ENCODE assay signal across 1 cellular context in the genomic region with DNA sequence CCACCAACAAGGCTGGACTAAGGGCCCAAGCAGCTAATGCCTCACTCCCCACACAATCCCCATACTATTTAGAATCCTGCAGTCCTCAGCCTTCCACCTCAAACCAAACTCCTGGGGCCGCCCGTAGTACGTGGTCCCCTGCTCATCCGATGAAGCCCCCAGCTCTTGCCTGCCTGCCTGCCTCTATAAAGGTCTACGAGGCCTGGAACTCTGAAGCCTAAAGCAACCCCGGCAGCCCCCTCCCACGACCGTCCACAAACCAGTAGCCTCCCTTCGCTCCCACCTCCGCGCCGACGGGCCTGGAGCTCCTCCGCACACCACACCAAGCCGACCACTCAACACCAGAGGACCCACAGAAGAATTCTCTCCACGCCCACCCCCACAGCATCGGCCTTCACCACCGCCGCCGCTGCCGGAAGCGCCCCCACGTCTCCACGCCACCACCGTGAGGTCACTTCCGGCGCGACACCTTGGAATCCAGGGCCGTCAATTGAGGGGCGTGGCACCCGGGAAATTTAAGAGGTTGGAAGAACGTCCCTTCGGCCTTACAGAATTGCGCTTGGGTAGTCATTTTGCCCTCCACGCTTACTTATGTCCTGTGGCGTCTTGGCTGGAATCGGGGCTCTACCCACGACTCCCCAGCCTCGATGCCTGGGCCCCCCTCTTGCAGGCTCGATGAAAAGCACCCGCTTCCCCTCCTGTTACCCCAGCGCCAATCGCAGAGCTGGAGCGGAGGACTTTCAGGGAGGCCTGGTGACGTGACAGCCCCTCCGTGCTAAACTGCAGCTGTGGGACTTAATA.
TF ChIP-seq lines count a peak whose summit lies in the region.

A gene with protein sequence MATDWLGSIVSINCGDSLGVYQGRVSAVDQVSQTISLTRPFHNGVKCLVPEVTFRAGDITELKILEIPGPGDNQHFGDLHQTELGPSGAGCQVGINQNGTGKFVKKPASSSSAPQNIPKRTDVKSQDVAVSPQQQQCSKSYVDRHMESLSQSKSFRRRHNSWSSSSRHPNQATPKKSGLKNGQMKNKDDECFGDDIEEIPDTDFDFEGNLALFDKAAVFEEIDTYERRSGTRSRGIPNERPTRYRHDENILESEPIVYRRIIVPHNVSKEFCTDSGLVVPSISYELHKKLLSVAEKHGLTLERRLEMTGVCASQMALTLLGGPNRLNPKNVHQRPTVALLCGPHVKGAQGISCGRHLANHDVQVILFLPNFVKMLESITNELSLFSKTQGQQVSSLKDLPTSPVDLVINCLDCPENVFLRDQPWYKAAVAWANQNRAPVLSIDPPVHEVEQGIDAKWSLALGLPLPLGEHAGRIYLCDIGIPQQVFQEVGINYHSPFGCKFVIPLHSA (minus strand): TSS at position 428 of the 801 bp plus-strand sequence. CDS start 20,900 bp downstream, outside the sequence.

TF ChIP-seq in K562, 482 proteins besides CTCF, POLR2A, EP300 and RAD21 (continued from another document and continues in another):
- TF ChIP-seq, protein P1, sequence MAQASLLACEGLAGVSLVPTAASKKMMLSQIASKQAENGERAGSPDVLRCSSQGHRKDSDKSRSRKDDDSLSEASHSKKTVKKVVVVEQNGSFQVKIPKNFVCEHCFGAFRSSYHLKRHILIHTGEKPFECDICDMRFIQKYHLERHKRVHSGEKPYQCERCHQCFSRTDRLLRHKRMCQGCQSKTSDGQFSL (CRISPR knock-in tag; IDR thresholded peaks at IDR 0.05): peak; percentile 63; the same call in 1 of the 2 replicates
- TF ChIP-seq, protein P1 (tag; IDR thresholded peaks at IDR 0.05): peak in 1 of 2 experiments; percentile 46; a peak in 1 of 4 replicates
- TF ChIP-seq ZNF143 (CRISPR knock-in tag; IDR thresholded peaks at IDR 0.05): no peak
- no peak for TF ChIP-seq ZNF212 (CRISPR knock-in tag; IDR thresholded peaks at IDR 0.05)
- TF ChIP-seq TSC22D4 (tag; IDR thresholded peaks at IDR 0.05): no peak
- TF ChIP-seq RBM34 (IDR thresholded peaks at IDR 0.05; ENCODE audit: borderline replicate concordance, insufficient read depth, low read length): no peak
- no peak for TF ChIP-seq RFX7 (CRISPR knock-in tag; IDR thresholded peaks at IDR 0.05)
- TF ChIP-seq FOSL1 (tag; conservative IDR thresholded peaks at IDR 0.05): no peak
- no peak for TF ChIP-seq KLF16 (IDR thresholded peaks at IDR 0.05)
- no peak for TF ChIP-seq TCFL5 (CRISPR knock-in tag; conservative IDR thresholded peaks at IDR 0.05)
- TF ChIP-seq, protein P2, sequence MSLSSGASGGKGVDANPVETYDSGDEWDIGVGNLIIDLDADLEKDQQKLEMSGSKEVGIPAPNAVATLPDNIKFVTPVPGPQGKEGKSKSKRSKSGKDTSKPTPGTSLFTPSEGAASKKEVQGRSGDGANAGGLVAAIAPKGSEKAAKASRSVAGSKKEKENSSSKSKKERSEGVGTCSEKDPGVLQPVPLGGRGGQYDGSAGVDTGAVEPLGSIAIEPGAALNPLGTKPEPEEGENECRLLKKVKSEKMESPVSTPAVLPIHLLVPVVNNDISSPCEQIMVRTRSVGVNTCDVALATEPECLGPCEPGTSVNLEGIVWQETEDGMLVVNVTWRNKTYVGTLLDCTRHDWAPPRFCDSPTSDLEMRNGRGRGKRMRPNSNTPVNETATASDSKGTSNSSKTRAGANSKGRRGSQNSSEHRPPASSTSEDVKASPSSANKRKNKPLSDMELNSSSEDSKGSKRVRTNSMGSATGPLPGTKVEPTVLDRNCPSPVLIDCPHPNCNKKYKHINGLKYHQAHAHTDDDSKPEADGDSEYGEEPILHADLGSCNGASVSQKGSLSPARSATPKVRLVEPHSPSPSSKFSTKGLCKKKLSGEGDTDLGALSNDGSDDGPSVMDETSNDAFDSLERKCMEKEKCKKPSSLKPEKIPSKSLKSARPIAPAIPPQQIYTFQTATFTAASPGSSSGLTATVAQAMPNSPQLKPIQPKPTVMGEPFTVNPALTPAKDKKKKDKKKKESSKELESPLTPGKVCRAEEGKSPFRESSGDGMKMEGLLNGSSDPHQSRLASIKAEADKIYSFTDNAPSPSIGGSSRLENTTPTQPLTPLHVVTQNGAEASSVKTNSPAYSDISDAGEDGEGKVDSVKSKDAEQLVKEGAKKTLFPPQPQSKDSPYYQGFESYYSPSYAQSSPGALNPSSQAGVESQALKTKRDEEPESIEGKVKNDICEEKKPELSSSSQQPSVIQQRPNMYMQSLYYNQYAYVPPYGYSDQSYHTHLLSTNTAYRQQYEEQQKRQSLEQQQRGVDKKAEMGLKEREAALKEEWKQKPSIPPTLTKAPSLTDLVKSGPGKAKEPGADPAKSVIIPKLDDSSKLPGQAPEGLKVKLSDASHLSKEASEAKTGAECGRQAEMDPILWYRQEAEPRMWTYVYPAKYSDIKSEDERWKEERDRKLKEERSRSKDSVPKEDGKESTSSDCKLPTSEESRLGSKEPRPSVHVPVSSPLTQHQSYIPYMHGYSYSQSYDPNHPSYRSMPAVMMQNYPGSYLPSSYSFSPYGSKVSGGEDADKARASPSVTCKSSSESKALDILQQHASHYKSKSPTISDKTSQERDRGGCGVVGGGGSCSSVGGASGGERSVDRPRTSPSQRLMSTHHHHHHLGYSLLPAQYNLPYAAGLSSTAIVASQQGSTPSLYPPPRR (CRISPR knock-in tag; IDR thresholded peaks at IDR 0.05; ENCODE audit: borderline replicate concordance): no peak
- TF ChIP-seq U2AF1 (optimal IDR thresholded peaks at IDR 0.05; ENCODE audit: low read depth, low read length): no peak
- no peak for TF ChIP-seq ZNF165 (CRISPR knock-in tag; IDR thresholded peaks at IDR 0.05; ENCODE audit: borderline replicate concordance)
- no peak for TF ChIP-seq RBM15 (IDR thresholded peaks at IDR 0.05; ENCODE audit: insufficient read depth, low read length)
- TF ChIP-seq ZNF583 (CRISPR knock-in tag; IDR thresholded peaks at IDR 0.05): no peak
- peak; percentile 96 for TF ChIP-seq CXXC5 (CRISPR knock-in tag; IDR thresholded peaks at IDR 0.05)
- TF ChIP-seq, protein P3, sequence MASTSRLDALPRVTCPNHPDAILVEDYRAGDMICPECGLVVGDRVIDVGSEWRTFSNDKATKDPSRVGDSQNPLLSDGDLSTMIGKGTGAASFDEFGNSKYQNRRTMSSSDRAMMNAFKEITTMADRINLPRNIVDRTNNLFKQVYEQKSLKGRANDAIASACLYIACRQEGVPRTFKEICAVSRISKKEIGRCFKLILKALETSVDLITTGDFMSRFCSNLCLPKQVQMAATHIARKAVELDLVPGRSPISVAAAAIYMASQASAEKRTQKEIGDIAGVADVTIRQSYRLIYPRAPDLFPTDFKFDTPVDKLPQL (IDR thresholded peaks at IDR 0.05; ENCODE audit: extremely low read depth, insufficient read length): no peak
- TF ChIP-seq MAFG (tag; conservative IDR thresholded peaks at IDR 0.05): no peak
- TF ChIP-seq, protein P4, sequence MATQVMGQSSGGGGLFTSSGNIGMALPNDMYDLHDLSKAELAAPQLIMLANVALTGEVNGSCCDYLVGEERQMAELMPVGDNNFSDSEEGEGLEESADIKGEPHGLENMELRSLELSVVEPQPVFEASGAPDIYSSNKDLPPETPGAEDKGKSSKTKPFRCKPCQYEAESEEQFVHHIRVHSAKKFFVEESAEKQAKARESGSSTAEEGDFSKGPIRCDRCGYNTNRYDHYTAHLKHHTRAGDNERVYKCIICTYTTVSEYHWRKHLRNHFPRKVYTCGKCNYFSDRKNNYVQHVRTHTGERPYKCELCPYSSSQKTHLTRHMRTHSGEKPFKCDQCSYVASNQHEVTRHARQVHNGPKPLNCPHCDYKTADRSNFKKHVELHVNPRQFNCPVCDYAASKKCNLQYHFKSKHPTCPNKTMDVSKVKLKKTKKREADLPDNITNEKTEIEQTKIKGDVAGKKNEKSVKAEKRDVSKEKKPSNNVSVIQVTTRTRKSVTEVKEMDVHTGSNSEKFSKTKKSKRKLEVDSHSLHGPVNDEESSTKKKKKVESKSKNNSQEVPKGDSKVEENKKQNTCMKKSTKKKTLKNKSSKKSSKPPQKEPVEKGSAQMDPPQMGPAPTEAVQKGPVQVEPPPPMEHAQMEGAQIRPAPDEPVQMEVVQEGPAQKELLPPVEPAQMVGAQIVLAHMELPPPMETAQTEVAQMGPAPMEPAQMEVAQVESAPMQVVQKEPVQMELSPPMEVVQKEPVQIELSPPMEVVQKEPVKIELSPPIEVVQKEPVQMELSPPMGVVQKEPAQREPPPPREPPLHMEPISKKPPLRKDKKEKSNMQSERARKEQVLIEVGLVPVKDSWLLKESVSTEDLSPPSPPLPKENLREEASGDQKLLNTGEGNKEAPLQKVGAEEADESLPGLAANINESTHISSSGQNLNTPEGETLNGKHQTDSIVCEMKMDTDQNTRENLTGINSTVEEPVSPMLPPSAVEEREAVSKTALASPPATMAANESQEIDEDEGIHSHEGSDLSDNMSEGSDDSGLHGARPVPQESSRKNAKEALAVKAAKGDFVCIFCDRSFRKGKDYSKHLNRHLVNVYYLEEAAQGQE (CRISPR knock-in tag; IDR thresholded peaks at IDR 0.05; ENCODE audit: low read depth): no peak
- TF ChIP-seq DDX20 (tag; IDR thresholded peaks at IDR 0.05; ENCODE audit: low read depth): no peak
- no peak; a peak in 1 of 4 replicates for TF ChIP-seq SIX5 (IDR thresholded peaks at IDR 0.05; ENCODE audit: borderline replicate concordance in 1 of 2, insufficient read depth in 1 of 2, low read depth in 1 of 2, low read length in 2 of 2)
- TF ChIP-seq HDAC8 (tag; IDR thresholded peaks at IDR 0.05): no peak
- TF ChIP-seq MCM2 (IDR thresholded peaks at IDR 0.05; ENCODE audit: low read depth): no peak
- TF ChIP-seq SREBF2 (CRISPR knock-in tag; IDR thresholded peaks at IDR 0.05): no peak
- TF ChIP-seq RBBP5 (IDR thresholded peaks at IDR 0.05; ENCODE audit: borderline replicate concordance, insufficient read depth, low read length, poor library complexity, severe bottlenecking): peak; percentile 88
- TF ChIP-seq, protein P5, sequence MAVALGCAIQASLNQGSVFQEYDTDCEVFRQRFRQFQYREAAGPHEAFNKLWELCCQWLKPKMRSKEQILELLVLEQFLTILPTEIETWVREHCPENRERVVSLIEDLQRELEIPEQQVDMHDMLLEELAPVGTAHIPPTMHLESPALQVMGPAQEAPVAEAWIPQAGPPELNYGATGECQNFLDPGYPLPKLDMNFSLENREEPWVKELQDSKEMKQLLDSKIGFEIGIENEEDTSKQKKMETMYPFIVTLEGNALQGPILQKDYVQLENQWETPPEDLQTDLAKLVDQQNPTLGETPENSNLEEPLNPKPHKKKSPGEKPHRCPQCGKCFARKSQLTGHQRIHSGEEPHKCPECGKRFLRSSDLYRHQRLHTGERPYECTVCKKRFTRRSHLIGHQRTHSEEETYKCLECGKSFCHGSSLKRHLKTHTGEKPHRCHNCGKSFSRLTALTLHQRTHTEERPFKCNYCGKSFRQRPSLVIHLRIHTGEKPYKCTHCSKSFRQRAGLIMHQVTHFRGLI (CRISPR knock-in tag; IDR thresholded peaks at IDR 0.05): no peak
- TF ChIP-seq CEBPB (tag; IDR thresholded peaks at IDR 0.05): no peak
- TF ChIP-seq NFXL1 (CRISPR knock-in tag; IDR thresholded peaks at IDR 0.05): no peak
- TF ChIP-seq ZNF764 (CRISPR knock-in tag; IDR thresholded peaks at IDR 0.05; ENCODE audit: low read depth): no peak
- TF ChIP-seq XRCC3 (IDR thresholded peaks at IDR 0.05): no peak
- TF ChIP-seq, protein P6, sequence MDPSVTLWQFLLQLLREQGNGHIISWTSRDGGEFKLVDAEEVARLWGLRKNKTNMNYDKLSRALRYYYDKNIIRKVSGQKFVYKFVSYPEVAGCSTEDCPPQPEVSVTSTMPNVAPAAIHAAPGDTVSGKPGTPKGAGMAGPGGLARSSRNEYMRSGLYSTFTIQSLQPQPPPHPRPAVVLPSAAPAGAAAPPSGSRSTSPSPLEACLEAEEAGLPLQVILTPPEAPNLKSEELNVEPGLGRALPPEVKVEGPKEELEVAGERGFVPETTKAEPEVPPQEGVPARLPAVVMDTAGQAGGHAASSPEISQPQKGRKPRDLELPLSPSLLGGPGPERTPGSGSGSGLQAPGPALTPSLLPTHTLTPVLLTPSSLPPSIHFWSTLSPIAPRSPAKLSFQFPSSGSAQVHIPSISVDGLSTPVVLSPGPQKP (CRISPR knock-in tag; IDR thresholded peaks at IDR 0.05): no peak
- TF ChIP-seq FOXA3 (CRISPR knock-in tag; conservative IDR thresholded peaks at IDR 0.05 in 1 of 2, IDR thresholded peaks at IDR 0.05 in 1 of 2): 0 out of 4 replicates have a peak, but pooled peaks of 1 of the 2 experiments have one; percentile 37
- no peak for TF ChIP-seq ZNF76 (CRISPR knock-in tag; IDR thresholded peaks at IDR 0.05; ENCODE audit: borderline replicate concordance)
- no peak for TF ChIP-seq MEF2A (IDR thresholded peaks at IDR 0.05; ENCODE audit: control insufficient read depth, low read depth, low read length)
- no peak for TF ChIP-seq ZNF444 (CRISPR knock-in tag; IDR thresholded peaks at IDR 0.05)
- TF ChIP-seq POLR2AphosphoS5 (IDR thresholded peaks at IDR 0.05; ENCODE audit: control insufficient read depth, insufficient read depth, low read depth, low read length): peak; percentile 58; the same call in 1 of the 2 replicates
- no peak for TF ChIP-seq ERF (CRISPR knock-in tag; IDR thresholded peaks at IDR 0.05)
- TF ChIP-seq ZC3H4 (CRISPR knock-in tag; IDR thresholded peaks at IDR 0.05; ENCODE audit: borderline replicate concordance): no peak
- TF ChIP-seq ZNF445 (CRISPR knock-in tag; IDR thresholded peaks at IDR 0.05; ENCODE audit: low read depth): no peak
- no peak for TF ChIP-seq PTTG1 (tag; IDR thresholded peaks at IDR 0.05; ENCODE audit: low read depth)
- no peak for TF ChIP-seq ZNF121 (CRISPR knock-in tag; conservative IDR thresholded peaks at IDR 0.05)
- TF ChIP-seq, protein P7, sequence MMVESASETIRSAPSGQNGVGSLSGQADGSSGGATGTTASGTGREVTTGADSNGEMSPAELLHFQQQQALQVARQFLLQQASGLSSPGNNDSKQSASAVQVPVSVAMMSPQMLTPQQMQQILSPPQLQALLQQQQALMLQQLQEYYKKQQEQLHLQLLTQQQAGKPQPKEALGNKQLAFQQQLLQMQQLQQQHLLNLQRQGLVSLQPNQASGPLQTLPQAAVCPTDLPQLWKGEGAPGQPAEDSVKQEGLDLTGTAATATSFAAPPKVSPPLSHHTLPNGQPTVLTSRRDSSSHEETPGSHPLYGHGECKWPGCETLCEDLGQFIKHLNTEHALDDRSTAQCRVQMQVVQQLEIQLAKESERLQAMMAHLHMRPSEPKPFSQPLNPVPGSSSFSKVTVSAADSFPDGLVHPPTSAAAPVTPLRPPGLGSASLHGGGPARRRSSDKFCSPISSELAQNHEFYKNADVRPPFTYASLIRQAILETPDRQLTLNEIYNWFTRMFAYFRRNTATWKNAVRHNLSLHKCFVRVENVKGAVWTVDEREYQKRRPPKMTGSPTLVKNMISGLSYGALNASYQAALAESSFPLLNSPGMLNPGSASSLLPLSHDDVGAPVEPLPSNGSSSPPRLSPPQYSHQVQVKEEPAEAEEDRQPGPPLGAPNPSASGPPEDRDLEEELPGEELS (CRISPR knock-in tag; IDR thresholded peaks at IDR 0.05; ENCODE audit: borderline replicate concordance): peak; percentile 78; the same call in 1 of the 2 replicates
- TF ChIP-seq ZKSCAN8 (CRISPR knock-in tag; IDR thresholded peaks at IDR 0.05): no peak
- TF ChIP-seq, protein P8, sequence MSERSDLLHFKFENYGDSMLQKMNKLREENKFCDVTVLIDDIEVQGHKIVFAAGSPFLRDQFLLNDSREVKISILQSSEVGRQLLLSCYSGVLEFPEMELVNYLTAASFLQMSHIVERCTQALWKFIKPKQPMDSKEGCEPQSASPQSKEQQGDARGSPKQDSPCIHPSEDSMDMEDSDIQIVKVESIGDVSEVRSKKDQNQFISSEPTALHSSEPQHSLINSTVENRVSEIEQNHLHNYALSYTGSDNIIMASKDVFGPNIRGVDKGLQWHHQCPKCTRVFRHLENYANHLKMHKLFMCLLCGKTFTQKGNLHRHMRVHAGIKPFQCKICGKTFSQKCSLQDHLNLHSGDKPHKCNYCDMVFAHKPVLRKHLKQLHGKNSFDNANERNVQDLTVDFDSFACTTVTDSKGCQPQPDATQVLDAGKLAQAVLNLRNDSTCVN (CRISPR knock-in tag; IDR thresholded peaks at IDR 0.05): no peak
